In the genomic region with DNA sequence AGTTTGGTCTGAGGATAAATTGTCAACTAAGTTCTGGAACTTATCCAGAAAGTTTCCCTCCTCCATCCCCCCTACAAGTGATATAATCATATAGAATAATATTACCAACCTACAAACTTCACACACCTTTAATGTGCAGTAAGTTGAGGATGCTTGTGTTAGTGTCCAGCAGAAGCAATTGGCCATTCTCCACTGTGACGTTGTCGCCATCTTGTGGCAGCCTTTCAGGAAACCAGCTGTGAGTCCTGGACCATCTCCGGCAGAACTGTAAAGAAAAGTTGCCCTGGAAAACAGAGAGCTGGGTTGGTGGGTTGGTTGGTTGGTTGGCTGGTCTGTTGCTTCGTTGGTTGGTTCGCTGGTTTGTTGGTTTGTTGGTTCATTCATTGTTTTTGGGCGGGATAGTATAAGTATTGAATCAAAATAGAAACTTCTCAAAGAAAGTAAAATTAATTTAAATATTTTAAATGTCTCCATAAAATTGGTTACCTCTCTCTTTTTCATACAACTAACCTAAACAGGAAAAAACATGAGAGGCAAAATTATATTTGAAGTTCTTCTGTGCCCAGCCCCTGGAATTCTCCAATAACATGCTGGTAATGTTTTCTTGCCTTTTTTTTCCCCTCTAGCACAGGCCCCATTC, we compare ENCODE assay signal across 8 cellular contexts.
DNase-seq lines count a peak whose midpoint lies in the region; ATAC-seq and TF ChIP-seq lines count a peak whose summit lies in the region.

No MANE protein-coding gene starts in this region.

- peak; percentile 95 for TF ChIP-seq CTCF in Loucy (conservative IDR thresholded peaks at IDR 0.05; ENCODE audit: low read length)
- peak; percentile 87 for TF ChIP-seq CTCF in RWPE2 (IDR thresholded peaks at IDR 0.05; ENCODE audit: poor library complexity, severe bottlenecking)
- peak; percentile 33 for TF ChIP-seq CTCF in coronary artery (IDR thresholded peaks at IDR 0.05)
- TF ChIP-seq CTCF in lower leg skin (IDR thresholded peaks at IDR 0.05), result no peak
- TF ChIP-seq CTCF in stomach (IDR thresholded peaks at IDR 0.05), result peak in 5 of 7 experiments; percentile 31 to 82 (median 46)

- intact Hi-C loops in lower leg skin (cut with DNase I; ENCODE audit: low total_unique reads) (loop anchor here (10.0 kb wide), 1 partner anchor 125 kb away; no protein-coding TSS in a partner anchor), stomach (cut with DNase I; ENCODE audit: low total_unique reads) (loop anchor here (10.0 kb wide), 2 partner anchors 115 to 1145 kb away; a partner anchor contains a TSS)

- no peaks in the 10 kb centered on the region for H3K9me3 ChIP-seq in Loucy (ENCODE audit: insufficient read depth, low read depth, low read length)
- no peaks in the 10 kb centered on the region for H3K9me3 ChIP-seq in RWPE2 (ENCODE audit: severe bottlenecking)
- H3K9me3 ChIP-seq in stomach, result no peaks in the 10 kb centered on the region

- H3K27ac ChIP-seq in RWPE2 (ENCODE audit: poor library complexity, severe bottlenecking) (no peak overlapping the region), coronary artery (no peak overlapping the region), stomach (no peak overlapping the region)

- no peaks in the 10 kb centered on the region for H4K20me1 ChIP-seq in Loucy (ENCODE audit: insufficient read depth, low read length, poor library complexity, severe bottlenecking)

- no peaks in the 10 kb centered on the region for H3K79me2 ChIP-seq in Loucy (ENCODE audit: insufficient read depth, low read length)

- H3K36me3 ChIP-seq in Loucy (ENCODE audit: insufficient read depth, low read length) (no peaks in the 10 kb centered on the region), RWPE2 (ENCODE audit: low read depth) (no peaks in the 10 kb centered on the region; the same call in 1 of the 2 replicates), stomach (no peaks in the 10 kb centered on the region)

- no peak overlapping the region for H3K4me2 ChIP-seq in Loucy (ENCODE audit: low read depth, low read length, poor library complexity, severe bottlenecking)

- no peaks in the 10 kb centered on the region for H3K9me2 ChIP-seq in Loucy (replicated peaks; ENCODE audit: low read depth, low read length)

- H3K4me3 ChIP-seq in Loucy (ENCODE audit: low read length, poor library complexity, severe bottlenecking) (no peak overlapping the region), RWPE2 (ENCODE audit: severe bottlenecking) (no peak overlapping the region), coronary artery (no peak overlapping the region), lower leg skin (ENCODE audit: low read depth, poor library complexity, severe bottlenecking) (no peak overlapping the region), stomach (no peak overlapping the region)

- DNase-seq in activated T-cell treated with anti-CD3 and anti-CD28 coated beads, Interleukin-2, amount 50 U/mL, for 48 hours, result peak; percentile 61 to 65
- DNase-seq in activated T-cell treated with anti-CD3 and anti-CD28 coated beads for 4 hours (no peak), H4 (ENCODE audit: low spot score) (peak; percentile 80), RWPE2 (ENCODE audit: low spot score) (no peak), coronary artery (ENCODE audit: low spot score) (no peak), lower leg skin (ENCODE audit: low spot score in 2 of 2) (peak; percentile 67 to 88), stomach (peak; percentile 82)

- no peaks in the 10 kb centered on the region for H3K27me3 ChIP-seq in Loucy (ENCODE audit: insufficient read depth, low read length, poor library complexity, severe bottlenecking)
- peaks cover 12% of the 10 kb centered on the region for H3K27me3 ChIP-seq in RWPE2 (ENCODE audit: insufficient read depth, poor library complexity, severe bottlenecking)
- peaks cover 0 to 5% (median 0%) of the 10 kb centered on the region in 3 donors for H3K27me3 ChIP-seq in stomach

- H2AFZ ChIP-seq in Loucy (ENCODE audit: low read length), result no peak overlapping the region

- ATAC-seq in RWPE2 (ENCODE audit: low read depth), result peak; percentile 74

- no peak for TF ChIP-seq EP300 in stomach (IDR thresholded peaks at IDR 0.05)

- no peak overlapping the region for H3K9ac ChIP-seq in Loucy (ENCODE audit: low read depth, low read length, poor library complexity, severe bottlenecking)

- WGBS in lower leg skin, 2 donors, result 19 to 22% methylated on average over 6 of the region's 6 CpGs
- WGBS in stomach, 5 donors, result 12 to 19% (median 14%) methylated on average over 6 of the region's 6 CpGs

- no peaks in the 10 kb centered on the region for H3F3A ChIP-seq in Loucy (ENCODE audit: low read depth)

- H3K4me1 ChIP-seq in Loucy (ENCODE audit: insufficient read depth, low read length, poor library complexity, severe bottlenecking) (no peaks in the 10 kb centered on the region), RWPE2 (ENCODE audit: insufficient read depth, poor library complexity, severe bottlenecking) (no peaks in the 10 kb centered on the region), stomach (no peaks in the 10 kb centered on the region)

- TF ChIP-seq POLR2A in lower leg skin (IDR thresholded peaks at IDR 0.05) (no peak), stomach (IDR thresholded peaks at IDR 0.05) (no peak)

Comparison
In these comparisons a context has a peak if more than half of its experiments do, and no peak if none do; other contexts are left out.
1. DNase-seq: peak in activated T-cell treated with anti-CD3 and anti-CD28 coated beads, Interleukin-2, amount 50 U/mL, for 48 hours (2 of 2), H4 (single experiment), lower leg skin (2 of 2) and stomach (single experiment); none in activated T-cell treated with anti-CD3 and anti-CD28 coated beads for 4 hours (single experiment), RWPE2 (single experiment) and coronary artery (single experiment).
2. CTCF ChIP-seq: peak in Loucy (single experiment), RWPE2 (single experiment), coronary artery (single experiment) and stomach (5 of 7); none in lower leg skin (0 of 3).